Comparison of ENCODE assay signal across 9 cellular contexts in genomic region chr1:201024251-201024998, GRCh38. TPM values are rescaled to one million over a fixed set of nuclear protein-coding genes. Genes with fewer than 3 reads are reported as not detected.
DNase-seq lines count a peak whose midpoint lies in the region; ATAC-seq and TF ChIP-seq lines count a peak whose summit lies in the region.
"Had no signal": no experiment of that assay in that cellular context is flagged by ENCODE, and none has a peak within 500 bp of the region (broad histone marks: within the 10 kb centered on the region; RNA-seq: fewer than 3 reads in every experiment).

No MANE protein-coding gene starts in this region.

- in situ Hi-C loops in IMR-90 (cut with MboI; ENCODE audit: low sequenced_read_pairs) = no loop called here

- H3K36me3 Mint-ChIP-seq in CD8-positive, alpha-beta T cell = peaks cover 7% of the 10 kb centered on the region
- H3K36me3 Mint-ChIP-seq in brain = no peaks in the 10 kb centered on the region
- H3K36me3 Mint-ChIP-seq in naive thymus-derived CD4-positive, alpha-beta T cell = peaks cover 0 to 15% (median 0%) of the 10 kb centered on the region in 5 donors

- no peak overlapping the region for H4K8ac ChIP-seq in IMR-90 (ENCODE audit: low read depth in 2 of 2, low read length in 2 of 2)

- H3K27ac ChIP-seq in CD8-positive, alpha-beta T cell (ENCODE audit: low read depth, low read length) = no peak overlapping the region
- no peak overlapping the region for H3K27ac ChIP-seq in IMR-90 (ENCODE audit: insufficient read depth, low read length)
- H3K27ac ChIP-seq in naive thymus-derived CD4-positive, alpha-beta T cell (ENCODE audit: low read depth, low read length) = peak overlapping the region; percentile 22
- H3K27ac ChIP-seq: cardiac muscle cell had no signal

- no peak overlapping the region for H3K4me3 ChIP-seq in CD8-positive, alpha-beta T cell (ENCODE audit: low read depth, low read length)
- no peak overlapping the region for H3K4me3 ChIP-seq in IMR-90 (ENCODE audit: insufficient read depth, low read depth, low read length)
- H3K4me3 ChIP-seq in naive thymus-derived CD4-positive, alpha-beta T cell (ENCODE audit: low read length) = peak overlapping the region; percentile 29

- H3K9me1 ChIP-seq in IMR-90 (ENCODE audit: insufficient read depth, low read length) = peaks cover 3% of the 10 kb centered on the region; the same call in 1 of the 2 replicates

- no peak overlapping the region for H3K56ac ChIP-seq in IMR-90 (ENCODE audit: extremely low read depth, insufficient read depth, low read length)

- peak overlapping the region; percentile 59 for H3K4me3 Mint-ChIP-seq in CD8-positive, alpha-beta T cell
- peak overlapping the region; percentile 29 to 75 (median 69) for H3K4me3 Mint-ChIP-seq in brain
- H3K4me3 Mint-ChIP-seq in naive thymus-derived CD4-positive, alpha-beta T cell = peak overlapping the region; percentile 23 to 97 (median 46)

- H3K23ac ChIP-seq in IMR-90 (ENCODE audit: low read depth, low read length) = no peak overlapping the region

- no peaks in the 10 kb centered on the region for H3K79me1 ChIP-seq in IMR-90 (ENCODE audit: low read depth in 1 of 2, low read length in 2 of 2)

- dilution Hi-C loops in IMR-90 (cut with HindIII; ENCODE audit: low sequenced_read_pairs, unreplicated experiment) = no loop called here

- intact Hi-C loops in CD8-positive, alpha-beta T cell (cut with DNase I, micrococcal nuclease) = no loop called here
- intact Hi-C loops in IMR-90 (cut with micrococcal nuclease) = loop anchor here (10.0 kb wide), 1 partner anchor 140 kb away; no protein-coding TSS in a partner anchor
- intact Hi-C loops in naive thymus-derived CD4-positive, alpha-beta T cell (cut with micrococcal nuclease) = loop anchor here (10.0 kb wide), 2 partner anchors 480 to 870 kb away; partner anchors contain the start of gene CSRP1 (in 1 of the 2)

- TF ChIP-seq POLR2A in IMR-90 (IDR thresholded peaks at IDR 0.05; ENCODE audit: low read depth, low read length) = no peak

- peak overlapping the region; percentile 47 for H2AK9ac ChIP-seq in IMR-90 (replicated peaks; ENCODE audit: low read depth, low read length, poor library complexity)

- H3K27ac Mint-ChIP-seq in CD8-positive, alpha-beta T cell = peak overlapping the region; percentile 67
- H3K27ac Mint-ChIP-seq in brain = peak overlapping the region in 3 of 5 experiments; percentile 42 to 82 (median 71)
- peak overlapping the region in 6 of 9 donors; percentile 69 to 78 (median 74) for H3K27ac Mint-ChIP-seq in naive thymus-derived CD4-positive, alpha-beta T cell

- H3K9me3 ChIP-seq in CD8-positive, alpha-beta T cell (ENCODE audit: low read length) = no peaks in the 10 kb centered on the region
- H3K9me3 ChIP-seq in IMR-90 (ENCODE audit: control insufficient read depth, insufficient read depth, low read length) = no peaks in the 10 kb centered on the region
- no peaks in the 10 kb centered on the region for H3K9me3 ChIP-seq in naive thymus-derived CD4-positive, alpha-beta T cell (ENCODE audit: control insufficient read depth in 2 of 3, low read length in 3 of 3)

- no peak overlapping the region for H3K4me2 ChIP-seq in IMR-90 (ENCODE audit: low read depth, low read length)

- H3K14ac ChIP-seq in IMR-90 (replicated peaks; ENCODE audit: low read depth, low read length) = no peak overlapping the region

- peaks cover 47% of the 10 kb centered on the region for H3K4me1 ChIP-seq in CD8-positive, alpha-beta T cell (ENCODE audit: insufficient read depth, low read length)
- peaks cover 5% of the 10 kb centered on the region for H3K4me1 ChIP-seq in IMR-90 (ENCODE audit: control insufficient read depth, insufficient read depth, low read length)
- H3K4me1 ChIP-seq in naive thymus-derived CD4-positive, alpha-beta T cell (ENCODE audit: control insufficient read depth in 2 of 2, insufficient read depth in 2 of 2, low read length in 2 of 2) = peaks cover 29 to 50% of the 10 kb centered on the region in 2 donors

- POLR2A ChIA-PET in CD8-positive, alpha-beta T cell (lab: Charles Lee) = interaction anchor here (1.1 to 1.4 kb wide), 2 partner anchors 8 to 90 kb away, joined by 3 to 5 read pairs; no protein-coding TSS in a partner anchor
- POLR2A ChIA-PET in IMR-90 (lab: Charles Lee; ENCODE audit: unreplicated experiment) (no interaction called here), GM10248 (lab: Yijun Ruan, JAX) (no interaction called here)
- POLR2A ChIA-PET in naive thymus-derived CD4-positive, alpha-beta T cell (lab: Charles Lee) = interaction anchor here (0.6 to 2.1 kb wide), 4 partner anchors 8 to 93 kb away, joined by 3 to 8 read pairs (median 6); no protein-coding TSS in a partner anchor

- H4K5ac ChIP-seq in IMR-90 (ENCODE audit: low read depth, low read length) = no peak overlapping the region

- no peak overlapping the region for H3K18ac ChIP-seq in IMR-90 (ENCODE audit: low read depth, low read length)

- 80% methylated on average over 1 of the region's 6 CpGs; no CpG with 5 or more reads in 1 of the 2 experiments for WGBS in IMR-90 (ENCODE audit: extremely low coverage in 2 of 2, insufficient read length in 1 of 2), 2 experiments

- H4K91ac ChIP-seq in IMR-90 (ENCODE audit: insufficient read depth, low read depth, low read length) = no peak overlapping the region

- H3K36me3 ChIP-seq in CD8-positive, alpha-beta T cell (ENCODE audit: insufficient read depth, low read length) = no peaks in the 10 kb centered on the region
- no peaks in the 10 kb centered on the region for H3K36me3 ChIP-seq in IMR-90 (ENCODE audit: control insufficient read depth, insufficient read depth, low read length)
- no peaks in the 10 kb centered on the region for H3K36me3 ChIP-seq in naive thymus-derived CD4-positive, alpha-beta T cell (ENCODE audit: control insufficient read depth in 2 of 3, insufficient read depth in 3 of 3, low read length in 3 of 3)
- H3K36me3 ChIP-seq: cardiac muscle cell had no signal

- no peak overlapping the region for H2BK120ac ChIP-seq in IMR-90 (ENCODE audit: low read depth, low read length)

- no peak overlapping the region for H3K4ac ChIP-seq in IMR-90 (ENCODE audit: low read depth, low read length)

- H4K20me1 ChIP-seq in IMR-90 (ENCODE audit: insufficient read depth, low read length) = no peaks in the 10 kb centered on the region; the same call in 1 of the 2 replicates

- H3K9ac ChIP-seq in IMR-90 (ENCODE audit: low read depth, low read length) = no peak overlapping the region

- no peak overlapping the region for H2AK5ac ChIP-seq in IMR-90 (ENCODE audit: low read depth, low read length)

- ATAC-seq in CD8-positive, alpha-beta T cell = no peak
- no peak for ATAC-seq in IMR-90 (ENCODE audit: low read depth)
- ATAC-seq in naive thymus-derived CD4-positive, alpha-beta T cell = no peak
- ATAC-seq in HG02970 (IDR thresholded peaks at IDR 0.05; ENCODE audit: low FRiP score, unreplicated experiment) = no peak
- ATAC-seq in SK-N-SH treated with all-trans-retinoic acid at 6 μM for 48 hours = no peak

- CTCF ChIA-PET in CD8-positive, alpha-beta T cell (lab: Charles Lee) = interaction anchor here (0.8 to 8.5 kb wide), 6 partner anchors 8 to 53 kb away, joined by 3 to 98 read pairs (median 7); no protein-coding TSS in a partner anchor
- CTCF ChIA-PET in IMR-90 (lab: Yijun Ruan, JAX) (no interaction called here), GM10248 (lab: Yijun Ruan, JAX) (interaction anchor here (0.7 to 14.7 kb wide), 11 partner anchors 9 to 402 kb away, joined by 3 to 182 read pairs (median 14); no protein-coding TSS in a partner anchor)
- CTCF ChIA-PET in naive thymus-derived CD4-positive, alpha-beta T cell (lab: Charles Lee) = interaction anchor here (0.8 to 4.0 kb wide), 2 partner anchors 8 to 18 kb away, joined by 3 to 13 read pairs; no protein-coding TSS in a partner anchor

- no TSS peak for BruUV-seq in IMR-90 (replicated peaks; lab: Mats Ljungman, UMichigan)

- H2BK20ac ChIP-seq in IMR-90 (ENCODE audit: low read depth, low read length) = no peak overlapping the region

- no peak overlapping the region for H2BK5ac ChIP-seq in IMR-90 (ENCODE audit: low read depth, low read length, poor library complexity, severe bottlenecking)

- no peak overlapping the region for H2BK15ac ChIP-seq in IMR-90 (ENCODE audit: low read depth, low read length)

- H3K9me3 Mint-ChIP-seq in CD8-positive, alpha-beta T cell = no peaks in the 10 kb centered on the region
- peaks cover 0 to 3% (median 0%) of the 10 kb centered on the region in 5 experiments for H3K9me3 Mint-ChIP-seq in brain
- peaks cover 0 to 2% (median 0%) of the 10 kb centered on the region in 11 donors for H3K9me3 Mint-ChIP-seq in naive thymus-derived CD4-positive, alpha-beta T cell

- TF ChIP-seq RAD21 in IMR-90 (IDR thresholded peaks at IDR 0.05; ENCODE audit: low read length) = no peak

- TF ChIP-seq CTCF in CD8-positive, alpha-beta T cell (IDR thresholded peaks at IDR 0.05) = no peak
- no peak for TF ChIP-seq CTCF in IMR-90 (conservative IDR thresholded peaks at IDR 0.05; ENCODE audit: low read depth, low read length)
- TF ChIP-seq CTCF in brain (conservative IDR thresholded peaks at IDR 0.05) = no peak
- no peak for TF ChIP-seq CTCF in GM10248 (IDR thresholded peaks at IDR 0.05; ENCODE audit: control extremely low read depth, extremely low read depth, low read depth, missing control alignments)

- H2AFZ ChIP-seq in IMR-90 (replicated peaks; ENCODE audit: low read length, poor library complexity) = no peak overlapping the region

- no peaks in the 10 kb centered on the region for H3K27me3 Mint-ChIP-seq in CD8-positive, alpha-beta T cell (ENCODE audit: low read depth)
- H3K27me3 Mint-ChIP-seq in brain = peaks cover 7% of the 10 kb centered on the region
- H3K27me3 Mint-ChIP-seq in naive thymus-derived CD4-positive, alpha-beta T cell = no peaks in the 10 kb centered on the region

- H3K27me3 ChIP-seq in CD8-positive, alpha-beta T cell (ENCODE audit: insufficient read depth, low read length) = no peaks in the 10 kb centered on the region
- peaks cover 11% of the 10 kb centered on the region for H3K27me3 ChIP-seq in IMR-90 (ENCODE audit: control insufficient read depth, insufficient read depth, low read length)
- H3K27me3 ChIP-seq in naive thymus-derived CD4-positive, alpha-beta T cell (ENCODE audit: control insufficient read depth in 2 of 2, insufficient read depth in 2 of 2, low read length in 2 of 2) = no peaks in the 10 kb centered on the region

- no peak for DNase-seq in CD8-positive, alpha-beta T cell
- no peak for DNase-seq in IMR-90
- DNase-seq in naive thymus-derived CD4-positive, alpha-beta T cell = no peak
- DNase-seq in HuH-7 (ENCODE audit: low spot score) = no peak
- DNase-seq in GM10248 (ENCODE audit: extremely low spot score) = no peak

- H3K4me1 Mint-ChIP-seq in CD8-positive, alpha-beta T cell (ENCODE audit: low read depth) = peaks cover 63% of the 10 kb centered on the region
- peaks cover 79% of the 10 kb centered on the region for H3K4me1 Mint-ChIP-seq in brain
- H3K4me1 Mint-ChIP-seq in naive thymus-derived CD4-positive, alpha-beta T cell = peaks cover 44 to 69% (median 62%) of the 10 kb centered on the region in 7 donors

RNA-seq across cellular contexts. Expression of gene KIF21B, which starts 0.9 kb away (rescaled TPM):
- 10 to 100 TPM; 62.2 to 63.5 TPM for total RNA-seq in CD8-positive, alpha-beta T cell
- total RNA-seq in IMR-90 (2012; rRNA removed) = 0.36 and 0.56 TPM in 2 replicates
- polyA plus RNA-seq in IMR-90 (2012; rRNA removed) = 0.55 and 0.60 TPM in 2 replicates
- 0.35 and 0.40 TPM in 2 replicates for polyA plus RNA-seq in IMR-90 (2012; cell fraction: cytosol; rRNA removed)
- 1.3 and 2.3 TPM in 2 replicates for polyA plus RNA-seq in IMR-90 (2012; cell fraction: nucleus; rRNA removed; ENCODE audit: low replicate concordance)
- 34.3 TPM for polyA plus RNA-seq in brain (ENCODE audit: insufficient read depth, low read depth, low replicate concordance)
- 10 to 100 TPM; 68.3 to 97.6 (median 73.4) TPM for total RNA-seq in naive thymus-derived CD4-positive, alpha-beta T cell
- 1 to 10 TPM; 3.0 to 8.1 TPM for polyA plus RNA-seq in naive thymus-derived CD4-positive, alpha-beta T cell

Comparison
In these comparisons a context has a peak if more than half of its experiments do, and no peak if none do; other contexts are left out.
1. RNA of gene KIF21B, which starts 0.9 kb away (total RNA-seq): 68.3 to 97.6 TPM in naive thymus-derived CD4-positive, alpha-beta T cell and 62.2 to 63.5 TPM in CD8-positive, alpha-beta T cell; 0.36 to 0.56 TPM in IMR-90; every median in the first group is over 10 times any median in the second.
2. POLR2A ChIA-PET loops: an anchor here in CD8-positive, alpha-beta T cell (1.1 to 1.4 kb wide) and naive thymus-derived CD4-positive, alpha-beta T cell (0.6 to 2.1 kb wide); none called in IMR-90 and GM10248.
3. intact Hi-C loops: an anchor here in IMR-90 (10.0 kb wide) and naive thymus-derived CD4-positive, alpha-beta T cell (10.0 kb wide); none called in CD8-positive, alpha-beta T cell.
4. Peak in every context shown above with its lines, with median percentiles within 50 percentile points of each other: H3K27ac Mint-ChIP-seq and H3K4me3 Mint-ChIP-seq.